8 cellular contexts compared by ENCODE assay signal in genomic region chr3:51498871-51499790, GRCh38. TPM values are rescaled to one million over a fixed set of nuclear protein-coding genes. Genes with fewer than 3 reads are reported as not detected.
DNase-seq lines count a peak whose midpoint lies in the region; FAIRE-seq and TF ChIP-seq lines count a peak whose summit lies in the region.

No MANE protein-coding gene starts in this region.

- H3K27ac Mint-ChIP-seq in nephron progenitor cell: peak overlapping the region; percentile 99
- peak overlapping the region; percentile 96 for H3K27ac Mint-ChIP-seq in stimulated activated naive CD8-positive, alpha-beta T cell treated with anti-CD3 and anti-CD28 coated beads, Interleukin-15, Interleukin-2, amounts not matched to agents 100 ng/mL and 50 ng/mL, for 24 hours

- H3K4me3 Mint-ChIP-seq in nephron progenitor cell: peak overlapping the region; percentile 95
- H3K4me3 Mint-ChIP-seq in stimulated activated naive CD8-positive, alpha-beta T cell treated with anti-CD3 and anti-CD28 coated beads, Interleukin-15, Interleukin-2, amounts not matched to agents 100 ng/mL and 50 ng/mL, for 24 hours: peak overlapping the region; percentile 95

- H3K36me3 Mint-ChIP-seq in nephron progenitor cell (ENCODE audit: low read depth): peaks cover 17% of the 10 kb centered on the region
- H3K36me3 Mint-ChIP-seq in stimulated activated naive CD8-positive, alpha-beta T cell treated with anti-CD3 and anti-CD28 coated beads, Interleukin-15, Interleukin-2, amounts not matched to agents 100 ng/mL and 50 ng/mL, for 24 hours (ENCODE audit: low read depth): peaks cover 4% of the 10 kb centered on the region

- no peaks in the 10 kb centered on the region for H3K9me3 Mint-ChIP-seq in nephron progenitor cell
- H3K9me3 Mint-ChIP-seq in stimulated activated naive CD8-positive, alpha-beta T cell treated with anti-CD3 and anti-CD28 coated beads, Interleukin-15, Interleukin-2, amounts not matched to agents 100 ng/mL and 50 ng/mL, for 24 hours: no peaks in the 10 kb centered on the region

- FAIRE-seq in H54 (lab: Jason Lieb, UNC): peak; percentile 65

- TF ChIP-seq POLR2A in H54 (IDR thresholded peaks at IDR 0.05; ENCODE audit: low read depth, low read length): no peak; the same call in 1 of the 2 replicates

- H3K4me1 Mint-ChIP-seq in nephron progenitor cell: peaks cover 14% of the 10 kb centered on the region
- H3K4me1 Mint-ChIP-seq in stimulated activated naive CD8-positive, alpha-beta T cell treated with anti-CD3 and anti-CD28 coated beads, Interleukin-15, Interleukin-2, amounts not matched to agents 100 ng/mL and 50 ng/mL, for 24 hours (ENCODE audit: low read depth): peaks cover 39% of the 10 kb centered on the region

- TF ChIP-seq CTCF in fibroblast of villous mesenchyme (IDR thresholded peaks at IDR 0.05; ENCODE audit: insufficient read depth, low read depth, low read length) (no peak), nephron progenitor cell (IDR thresholded peaks at IDR 0.05) (no peak)

- DNase-seq in EH (ENCODE audit: low read depth): peak; percentile 94
- DNase-seq in H54 (ENCODE audit: insufficient read length, low spot score): peak; percentile 74
- DNase-seq in LoVo (ENCODE audit: low spot score): peak; percentile 93
- DNase-seq in SHP77 (lab: John Stamatoyannopoulos, UW): peak; percentile 86 to 92
- peak; percentile 65 for DNase-seq in activated gamma-delta T cell (lab: John Stamatoyannopoulos, UW)
- peak; percentile 96 for DNase-seq in fibroblast of villous mesenchyme (ENCODE audit: low read depth)
- peak; percentile 93 for DNase-seq in nephron progenitor cell

- no peaks in the 10 kb centered on the region for H3K27me3 Mint-ChIP-seq in nephron progenitor cell (ENCODE audit: low read depth, poor library complexity)
- no peaks in the 10 kb centered on the region for H3K27me3 Mint-ChIP-seq in stimulated activated naive CD8-positive, alpha-beta T cell treated with anti-CD3 and anti-CD28 coated beads, Interleukin-15, Interleukin-2, amounts not matched to agents 100 ng/mL and 50 ng/mL, for 24 hours

- peak overlapping the region; percentile 84 for H3K4me3 ChIP-seq in fibroblast of villous mesenchyme (ENCODE audit: low read depth, low read length)

RNA-seq across cellular contexts. Expression of gene DCAF1, which starts 0.7 kb away (rescaled TPM):
- 11.0 and 15.5 TPM in 2 replicates for total RNA-seq in fibroblast of villous mesenchyme

RNA-seq across cellular contexts. Expression of gene RAD54L2, which starts 39.4 kb away (rescaled TPM):
- total RNA-seq in fibroblast of villous mesenchyme: 26.3 and 26.7 TPM in 2 replicates

Comparison
In these comparisons a context has a peak if more than half of its experiments do, and no peak if none do; other contexts are left out.
1. Peak in every context shown above with its lines: DNase-seq and H3K4me3 ChIP-seq.